Comparison of ENCODE assay signal across 12 cellular contexts in genomic region chr6:163668061-163668426, GRCh38.
DNase-seq lines count a peak whose midpoint lies in the region; ATAC-seq, FAIRE-seq and TF ChIP-seq lines count a peak whose summit lies in the region.
"Had no signal": no experiment of that assay in that cellular context is flagged by ENCODE, and none has a peak within 500 bp of the region (broad histone marks: within the 10 kb centered on the region; RNA-seq: fewer than 3 reads in every experiment).

No MANE protein-coding gene starts in this region.

- H3K9ac ChIP-seq in K562 (ENCODE audit: insufficient read depth in 1 of 2, low read depth in 2 of 2, low read length in 2 of 2) = no peak overlapping the region

- H3K27ac ChIP-seq in DOHH2 (ENCODE audit: low read depth, low read length) (peak overlapping the region; percentile 70), K562 (ENCODE audit: extremely low read depth, low read depth, low read length) (no peak overlapping the region)

- TF ChIP-seq CTCF in DOHH2 (IDR thresholded peaks at IDR 0.05; ENCODE audit: low read depth, low read length, poor library complexity, severe bottlenecking) = no peak
- TF ChIP-seq CTCF in K562 (IDR thresholded peaks at IDR 0.05 in 2 of 3, conservative IDR thresholded peaks at IDR 0.05 in 1 of 3; ENCODE audit: insufficient read depth in 2 of 3, low read depth in 1 of 3, low read length in 3 of 3) = no peak

- in situ Hi-C loops in K562 (cut with MboI) = no loop called here

- peak overlapping the region; percentile 67 for H3K4me2 ChIP-seq in DOHH2 (ENCODE audit: low read length)
- peak overlapping the region; percentile 34 for H3K4me2 ChIP-seq in K562 (ENCODE audit: insufficient read depth, low read length)

- H3K9me3 ChIP-seq in DOHH2 (ENCODE audit: control insufficient read depth, insufficient read depth, low read length) = no peaks in the 10 kb centered on the region
- peaks cover 6% of the 10 kb centered on the region; the same call in 1 of the 2 replicates for H3K9me3 ChIP-seq in K562 (replicated peaks; ENCODE audit: control insufficient read depth, insufficient read depth, low read depth, low read length)

- DNase-seq in K562 (ENCODE audit: extremely low read depth in 1 of 4, low spot score in 3 of 4) (no peak), DMS153 treated with DMSO at 0.1 percent for 48 hours (lab: John Stamatoyannopoulos, UW; ENCODE audit: unreplicated experiment) (no peak)
- no peak for DNase-seq in stimulated activated CD4-positive, alpha-beta T cell treated with anti-CD3 and anti-CD28 coated beads, Interleukin-1b, Interleukin-23, amount 100 ng/mL, for 48 hours
- no peak for DNase-seq in stimulated activated CD4-positive, alpha-beta T cell treated with anti-CD3 and anti-CD28 coated beads, Interleukin-2, amount 100 ng/mL, for 24 hours
- DNase-seq: activated CD8-positive, alpha-beta memory T cell treated with anti-CD3 and anti-CD28 coated beads, Interleukin-2, amount 50 U/mL, for 4 hours; erythroblast; NCI-H1694 had no signal

- POLR2A ChIA-PET in K562 (lab: Yijun Ruan, JAX) = interaction anchor here (0.6 to 1.1 kb wide), 2 partner anchors 10 to 17 kb away, joined by 3 read pairs; no protein-coding TSS in a partner anchor

- CTCF ChIA-PET in K562 (lab: Yijun Ruan, JAX; ENCODE audit: low intra/inter-chr PET ratio) = interaction anchor here (0.7 kb wide), 1 partner anchor 33 kb away, joined by 5 read pairs; no protein-coding TSS in a partner anchor

- H3K9me1 ChIP-seq in K562 (ENCODE audit: control insufficient read depth, insufficient read depth, low read length) = no peaks in the 10 kb centered on the region

- TF ChIP-seq POLR2A in K562 (conservative IDR thresholded peaks at IDR 0.05) = no peak

- H3K9me2 ChIP-seq in DOHH2 (replicated peaks; ENCODE audit: control insufficient read depth, low read length) = no peaks in the 10 kb centered on the region

- H3K4me3 ChIP-seq in DOHH2 (ENCODE audit: low read length) = peak overlapping the region; percentile 60
- H3K4me3 ChIP-seq in K562 = no peak overlapping the region

- peak; percentile 23 for ATAC-seq in GM19468 (IDR thresholded peaks at IDR 0.05; ENCODE audit: extremely low read depth, unreplicated experiment)
- ATAC-seq in HG03039 (IDR thresholded peaks at IDR 0.05; ENCODE audit: unreplicated experiment) = peak; percentile 42
- peak; percentile 15 for ATAC-seq in K562
- ATAC-seq in HG03469 (IDR thresholded peaks at IDR 0.05; ENCODE audit: unreplicated experiment) = no peak

- FAIRE-seq in K562 (lab: Jason Lieb, UNC) = no peak
- FAIRE-seq: G401.6 had no signal

- H4K20me1 ChIP-seq in DOHH2 (ENCODE audit: control insufficient read depth, insufficient read depth, low read depth, low read length) (no peaks in the 10 kb centered on the region), K562 (replicated peaks; ENCODE audit: control insufficient read depth, insufficient read depth, low read length) (no peaks in the 10 kb centered on the region; the same call in 1 of the 2 replicates)

- TF ChIP-seq EP300 in K562 (IDR thresholded peaks at IDR 0.05; ENCODE audit: low read length) = no peak

- peak overlapping the region; percentile 58 for H2AFZ ChIP-seq in K562 (ENCODE audit: low read depth, low read length)

- BruUV-seq in K562 (replicated peaks; lab: Mats Ljungman, UMichigan) = no TSS peak

- peaks cover 14% of the 10 kb centered on the region for H3F3A ChIP-seq in DOHH2 (ENCODE audit: control insufficient read depth, insufficient read depth)

- H3K79me2 ChIP-seq in DOHH2 (ENCODE audit: control insufficient read depth, low read length) (no peaks in the 10 kb centered on the region), K562 (ENCODE audit: control insufficient read depth, insufficient read depth, low read length) (no peaks in the 10 kb centered on the region)

- 13% methylated on average over 4 of the region's 4 CpGs for WGBS in K562 (ENCODE audit: insufficient coverage, low coverage, missing lambda C conversion rate)

- intact Hi-C loops in K562 (cut with micrococcal nuclease) = no loop called here

- peaks cover 40% of the 10 kb centered on the region for H3K4me1 ChIP-seq in DOHH2 (ENCODE audit: control insufficient read depth, low read length)
- peaks cover 9 to 11% of the 10 kb centered on the region in 2 experiments; a peak in 3 of 5 replicates for H3K4me1 ChIP-seq in K562 (replicated peaks in 1 of 2; ENCODE audit: control insufficient read depth in 2 of 2, insufficient read depth in 2 of 2, low read length in 2 of 2)

- no peaks in the 10 kb centered on the region for H3K36me3 ChIP-seq in DOHH2 (ENCODE audit: control insufficient read depth, low read length)
- H3K36me3 ChIP-seq in K562 (ENCODE audit: control insufficient read depth, insufficient read depth, low read length) = no peaks in the 10 kb centered on the region

- no peak for TF ChIP-seq RAD21 in K562 (CRISPR knock-in tag; conservative IDR thresholded peaks at IDR 0.05 in 1 of 2, IDR thresholded peaks at IDR 0.05 in 1 of 2)

- H3K27me3 ChIP-seq in DOHH2 (ENCODE audit: control insufficient read depth, low read length) (peaks cover 13% of the 10 kb centered on the region), K562 (ENCODE audit: control insufficient read depth in 2 of 2, insufficient read depth in 2 of 2, low read length in 2 of 2) (peaks cover 15 to 38% of the 10 kb centered on the region in 2 experiments; a peak in 4 of 5 replicates)

TF ChIP-seq in K562, 482 proteins besides CTCF, POLR2A, EP300 and RAD21 (continues in another document):
- no peak for TF ChIP-seq RERE (CRISPR knock-in tag; IDR thresholded peaks at IDR 0.05; ENCODE audit: borderline replicate concordance)
- no peak for TF ChIP-seq ZNF830 (CRISPR knock-in tag; IDR thresholded peaks at IDR 0.05)
